In genomic region chr20:63491635-63492230, GRCh38 we compare ENCODE assay signal across 1 cellular context.
TF ChIP-seq lines count a peak whose summit lies in the region.

No MANE protein-coding gene starts in this region.

TF ChIP-seq in GM12878, 131 proteins besides CTCF, POLR2A, EP300 and RAD21:
- TF ChIP-seq FOXK2 (IDR thresholded peaks at IDR 0.05) (0 out of 2 replicates have a peak, but pooled peaks have one; percentile 19), CBFB (IDR thresholded peaks at IDR 0.05; ENCODE audit: low read depth) (no peak), HDAC2 (IDR thresholded peaks at IDR 0.05) (no peak), JUND (IDR thresholded peaks at IDR 0.05; ENCODE audit: low read depth, low read length) (no peak)
- TF ChIP-seq, protein P1, sequence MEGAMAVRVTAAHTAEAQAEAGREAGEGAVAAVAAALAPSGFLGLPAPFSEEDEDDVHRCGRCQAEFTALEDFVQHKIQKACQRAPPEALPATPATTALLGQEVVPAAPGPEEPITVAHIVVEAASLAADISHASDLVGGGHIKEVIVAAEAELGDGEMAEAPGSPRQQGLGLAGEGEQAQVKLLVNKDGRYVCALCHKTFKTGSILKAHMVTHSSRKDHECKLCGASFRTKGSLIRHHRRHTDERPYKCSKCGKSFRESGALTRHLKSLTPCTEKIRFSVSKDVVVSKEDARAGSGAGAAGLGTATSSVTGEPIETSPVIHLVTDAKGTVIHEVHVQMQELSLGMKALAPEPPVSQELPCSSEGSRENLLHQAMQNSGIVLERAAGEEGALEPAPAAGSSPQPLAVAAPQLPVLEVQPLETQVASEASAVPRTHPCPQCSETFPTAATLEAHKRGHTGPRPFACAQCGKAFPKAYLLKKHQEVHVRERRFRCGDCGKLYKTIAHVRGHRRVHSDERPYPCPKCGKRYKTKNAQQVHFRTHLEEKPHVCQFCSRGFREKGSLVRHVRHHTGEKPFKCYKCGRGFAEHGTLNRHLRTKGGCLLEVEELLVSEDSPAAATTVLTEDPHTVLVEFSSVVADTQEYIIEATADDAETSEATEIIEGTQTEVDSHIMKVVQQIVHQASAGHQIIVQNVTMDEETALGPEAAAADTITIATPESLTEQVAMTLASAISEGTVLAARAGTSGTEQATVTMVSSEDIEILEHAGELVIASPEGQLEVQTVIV (IDR thresholded peaks at IDR 0.05; ENCODE audit: borderline replicate concordance, partially characterized antibody), result peak; percentile 50
